1 cellular context compared by ENCODE assay signal in the genomic region with DNA sequence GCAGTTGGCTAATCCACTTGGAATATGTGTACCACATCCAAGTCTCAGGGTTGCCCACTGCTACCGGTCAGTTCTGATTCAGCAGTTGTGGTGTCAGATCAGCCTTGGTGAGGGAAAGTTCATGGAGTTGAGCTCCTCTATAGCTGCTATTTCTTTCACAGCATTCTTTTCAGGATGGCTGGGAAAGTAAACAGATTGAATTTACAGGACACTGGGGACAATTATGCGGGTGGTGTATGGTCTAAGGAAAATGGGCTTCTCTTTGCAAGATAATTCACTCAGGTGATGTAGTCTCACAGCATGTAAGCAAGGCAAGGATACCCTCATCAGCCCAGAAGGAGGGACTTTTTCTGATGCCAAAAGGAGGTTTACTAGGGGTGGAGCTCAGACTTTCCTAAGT.
TF ChIP-seq lines count a peak whose summit lies in the region.

No MANE protein-coding gene starts in this region.

TF ChIP-seq in GM23338, 12 proteins besides CTCF, POLR2A, EP300 and RAD21:
- TF ChIP-seq, protein P1, sequence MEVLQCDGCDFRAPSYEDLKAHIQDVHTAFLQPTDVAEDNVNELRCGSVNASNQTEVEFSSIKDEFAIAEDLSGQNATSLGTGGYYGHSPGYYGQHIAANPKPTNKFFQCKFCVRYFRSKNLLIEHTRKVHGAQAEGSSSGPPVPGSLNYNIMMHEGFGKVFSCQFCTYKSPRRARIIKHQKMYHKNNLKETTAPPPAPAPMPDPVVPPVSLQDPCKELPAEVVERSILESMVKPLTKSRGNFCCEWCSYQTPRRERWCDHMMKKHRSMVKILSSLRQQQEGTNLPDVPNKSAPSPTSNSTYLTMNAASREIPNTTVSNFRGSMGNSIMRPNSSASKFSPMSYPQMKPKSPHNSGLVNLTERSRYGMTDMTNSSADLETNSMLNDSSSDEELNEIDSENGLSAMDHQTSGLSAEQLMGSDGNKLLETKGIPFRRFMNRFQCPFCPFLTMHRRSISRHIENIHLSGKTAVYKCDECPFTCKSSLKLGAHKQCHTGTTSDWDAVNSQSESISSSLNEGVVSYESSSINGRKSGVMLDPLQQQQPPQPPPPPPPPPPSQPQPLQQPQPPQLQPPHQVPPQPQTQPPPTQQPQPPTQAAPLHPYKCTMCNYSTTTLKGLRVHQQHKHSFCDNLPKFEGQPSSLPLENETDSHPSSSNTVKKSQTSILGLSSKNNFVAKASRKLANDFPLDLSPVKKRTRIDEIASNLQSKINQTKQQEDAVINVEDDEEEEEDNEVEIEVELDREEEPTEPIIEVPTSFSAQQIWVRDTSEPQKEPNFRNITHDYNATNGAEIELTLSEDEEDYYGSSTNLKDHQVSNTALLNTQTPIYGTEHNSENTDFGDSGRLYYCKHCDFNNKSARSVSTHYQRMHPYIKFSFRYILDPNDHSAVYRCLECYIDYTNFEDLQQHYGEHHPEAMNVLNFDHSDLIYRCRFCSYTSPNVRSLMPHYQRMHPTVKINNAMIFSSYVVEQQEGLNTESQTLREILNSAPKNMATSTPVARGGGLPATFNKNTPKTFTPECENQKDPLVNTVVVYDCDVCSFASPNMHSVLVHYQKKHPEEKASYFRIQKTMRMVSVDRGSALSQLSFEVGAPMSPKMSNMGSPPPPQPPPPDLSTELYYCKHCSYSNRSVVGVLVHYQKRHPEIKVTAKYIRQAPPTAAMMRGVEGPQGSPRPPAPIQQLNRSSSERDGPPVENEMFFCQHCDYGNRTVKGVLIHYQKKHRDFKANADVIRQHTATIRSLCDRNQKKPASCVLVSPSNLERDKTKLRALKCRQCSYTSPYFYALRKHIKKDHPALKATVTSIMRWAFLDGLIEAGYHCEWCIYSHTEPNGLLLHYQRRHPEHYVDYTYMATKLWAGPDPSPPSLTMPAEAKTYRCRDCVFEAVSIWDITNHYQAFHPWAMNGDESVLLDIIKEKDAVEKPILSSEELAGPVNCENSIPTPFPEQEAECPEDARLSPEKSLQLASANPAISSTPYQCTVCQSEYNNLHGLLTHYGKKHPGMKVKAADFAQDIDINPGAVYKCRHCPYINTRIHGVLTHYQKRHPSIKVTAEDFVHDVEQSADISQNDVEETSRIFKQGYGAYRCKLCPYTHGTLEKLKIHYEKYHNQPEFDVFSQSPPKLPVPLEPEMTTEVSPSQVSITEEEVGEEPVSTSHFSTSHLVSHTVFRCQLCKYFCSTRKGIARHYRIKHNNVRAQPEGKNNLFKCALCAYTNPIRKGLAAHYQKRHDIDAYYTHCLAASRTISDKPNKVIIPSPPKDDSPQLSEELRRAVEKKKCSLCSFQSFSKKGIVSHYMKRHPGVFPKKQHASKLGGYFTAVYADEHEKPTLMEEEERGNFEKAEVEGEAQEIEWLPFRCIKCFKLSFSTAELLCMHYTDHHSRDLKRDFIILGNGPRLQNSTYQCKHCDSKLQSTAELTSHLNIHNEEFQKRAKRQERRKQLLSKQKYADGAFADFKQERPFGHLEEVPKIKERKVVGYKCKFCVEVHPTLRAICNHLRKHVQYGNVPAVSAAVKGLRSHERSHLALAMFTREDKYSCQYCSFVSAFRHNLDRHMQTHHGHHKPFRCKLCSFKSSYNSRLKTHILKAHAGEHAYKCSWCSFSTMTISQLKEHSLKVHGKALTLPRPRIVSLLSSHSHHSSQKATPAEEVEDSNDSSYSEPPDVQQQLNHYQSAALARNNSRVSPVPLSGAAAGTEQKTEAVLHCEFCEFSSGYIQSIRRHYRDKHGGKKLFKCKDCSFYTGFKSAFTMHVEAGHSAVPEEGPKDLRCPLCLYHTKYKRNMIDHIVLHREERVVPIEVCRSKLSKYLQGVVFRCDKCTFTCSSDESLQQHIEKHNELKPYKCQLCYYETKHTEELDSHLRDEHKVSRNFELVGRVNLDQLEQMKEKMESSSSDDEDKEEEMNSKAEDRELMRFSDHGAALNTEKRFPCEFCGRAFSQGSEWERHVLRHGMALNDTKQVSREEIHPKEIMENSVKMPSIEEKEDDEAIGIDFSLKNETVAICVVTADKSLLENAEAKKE (CRISPR knock-in tag; IDR thresholded peaks at IDR 0.05), result peak; percentile 85
- TF ChIP-seq NANOG (IDR thresholded peaks at IDR 0.05; ENCODE audit: borderline replicate concordance), result peak; percentile 30; the same call in 1 of the 2 replicates
- TF ChIP-seq EZH2phosphoT487 (IDR thresholded peaks at IDR 0.05; ENCODE audit: unreplicated experiment), result no peak
- no peak for TF ChIP-seq ZNF114 (CRISPR knock-in tag; IDR thresholded peaks at IDR 0.05)
